8 cellular contexts compared by ENCODE assay signal in the genomic region with DNA sequence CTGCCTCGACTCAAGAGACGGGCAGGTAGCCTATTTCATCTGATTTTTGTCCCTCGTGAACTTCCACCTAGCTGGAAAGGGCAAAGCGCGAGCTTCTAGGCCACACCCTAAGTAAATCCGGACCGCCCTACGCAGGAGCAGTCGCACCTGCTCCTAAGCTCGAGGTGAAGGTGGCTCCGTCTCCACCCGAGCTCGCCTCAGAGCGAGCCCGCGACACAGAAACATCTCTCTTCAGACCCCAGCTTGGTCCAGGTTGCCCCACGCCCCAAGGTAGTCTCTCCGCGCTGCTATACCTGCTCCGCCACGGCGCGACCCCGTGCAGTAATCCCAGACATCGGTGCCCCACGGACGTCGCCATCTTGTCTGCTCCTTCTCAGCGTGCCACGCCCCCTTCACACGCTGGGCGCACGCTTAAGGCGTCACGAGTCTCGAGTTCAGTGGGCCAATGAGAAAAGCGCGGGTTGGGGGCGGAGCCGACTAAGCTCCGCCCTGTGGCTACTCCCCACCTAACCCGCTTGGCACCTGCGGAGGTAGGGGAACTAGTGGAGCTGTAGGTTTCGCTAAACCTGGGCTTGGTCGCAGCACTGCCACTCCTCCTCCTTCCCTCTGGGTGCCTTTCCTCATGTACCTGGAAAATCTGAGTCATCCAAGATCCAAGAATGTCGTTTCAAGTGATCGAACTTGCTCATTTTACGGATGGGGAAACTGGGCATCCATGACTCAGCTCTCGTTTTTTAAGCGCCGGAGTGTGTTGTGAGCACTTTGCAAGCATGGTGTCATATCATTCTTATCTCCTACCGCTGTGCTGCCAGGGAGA. TPM values are rescaled to one million over a fixed set of nuclear protein-coding genes. Genes with fewer than 3 reads are reported as not detected.
DNase-seq lines count a peak whose midpoint lies in the region; FAIRE-seq and TF ChIP-seq lines count a peak whose summit lies in the region.

A gene (minus strand): TSS at position 365 of the 817 bp plus-strand sequence. CDS start 7 bp downstream, at position 358.

- H3K36me3 ChIP-seq in HEK293 (ENCODE audit: control insufficient read depth in 2 of 2, insufficient read depth in 1 of 2, low read length in 2 of 2): no peaks in the 10 kb centered on the region; a peak in 1 of 3 replicates
- H3K36me3 ChIP-seq in neutrophil: no peaks in the 10 kb centered on the region

- peak within 1 kb of the TSS; percentile 94 for H3K4me3 ChIP-seq in HEK293 (ENCODE audit: low read depth, low read length)
- peak within 1 kb of the TSS; percentile 80 to 96 for H3K4me3 ChIP-seq in neutrophil (ENCODE audit: low read depth in 1 of 2, low read length in 1 of 2)

- peaks cover 6% of the 10 kb centered on the region for H3K36me3 Mint-ChIP-seq in activated naive CD4-positive, alpha-beta T cell treated with anti-CD3 and anti-CD28 coated beads for 36 hours (ENCODE audit: low read depth)

- POLR2A ChIA-PET in HEK293 (lab: Yijun Ruan, JAX): interaction anchor here (0.6 to 3.6 kb wide), 23 partner anchors 9 to 947 kb away, joined by 3 to 39 read pairs (median 5); a partner anchor contains a TSS

- FAIRE-seq in frontal cortex (lab: Jason Lieb, UNC): no peak

- H3K9me3 ChIP-seq in HEK293 (ENCODE audit: control insufficient read depth, insufficient read depth, low read depth, low read length) (no peaks in the 10 kb centered on the region), neutrophil (no peaks in the 10 kb centered on the region)

- no peaks in the 10 kb centered on the region for H3K27me3 ChIP-seq in neutrophil

- intact Hi-C loops in activated naive CD4-positive, alpha-beta T cell treated with anti-CD3 and anti-CD28 coated beads for 36 hours (cut with micrococcal nuclease): loop anchor here (1.0 to 10.0 kb wide), 9 partner anchors 9 to 813 kb away; a partner anchor contains a TSS

- CTCF ChIA-PET in HEK293 (lab: Yijun Ruan, JAX): interaction anchor here (0.5 to 9.3 kb wide), 11 partner anchors 9 to 308 kb away, joined by 3 to 126 read pairs (median 4); no protein-coding TSS in a partner anchor
- CTCF ChIA-PET in activated naive CD4-positive, alpha-beta T cell treated with anti-CD3 and anti-CD28 coated beads for 36 hours (lab: Charles Lee): interaction anchor here (0.7 to 2.6 kb wide), 3 partner anchors 32 to 318 kb away, joined by 3 to 17 read pairs (median 6); no protein-coding TSS in a partner anchor

- H3K27ac ChIP-seq in HEK293 (ENCODE audit: extremely low read depth, low read depth, low read length) (peak within 1 kb of the TSS; percentile 33; the same call in 1 of the 2 replicates), neutrophil (peak within 1 kb of the TSS; percentile 88), substantia nigra (ENCODE audit: low read depth, low read length, poor library complexity, severe bottlenecking) (peak within 1 kb of the TSS; percentile 52)

- H3K4me1 ChIP-seq in HEK293 (ENCODE audit: control insufficient read depth, insufficient read depth, low read length) (no peaks in the 10 kb centered on the region), neutrophil (ENCODE audit: control insufficient read depth in 1 of 2, insufficient read depth in 1 of 2, low read depth in 1 of 2, low read length in 1 of 2) (peaks cover 26 to 38% of the 10 kb centered on the region in 2 experiments)

- H3K9me3 Mint-ChIP-seq in activated naive CD4-positive, alpha-beta T cell treated with anti-CD3 and anti-CD28 coated beads for 36 hours: no peaks in the 10 kb centered on the region

- in situ Hi-C loops in SK-MEL-5 (cut with HindIII; ENCODE audit: low pct_unique_long_range_greater_than_20kb, low sequenced_read_pairs): no loop called here

- peak; percentile 91 for DNase-seq in GDM1 (lab: John Stamatoyannopoulos, UW)
- DNase-seq in MV-4-11 (lab: John Stamatoyannopoulos, UW): peak; percentile 95
- peak; percentile 97 for DNase-seq in SK-MEL-5 (ENCODE audit: low read depth, low spot score)
- peak; percentile 97 for DNase-seq in activated naive CD4-positive, alpha-beta T cell treated with anti-CD3 and anti-CD28 coated beads for 36 hours
- DNase-seq in frontal cortex (ENCODE audit: low spot score in 2 of 2): peak; percentile 76 to 95
- DNase-seq in substantia nigra (lab: John Stamatoyannopoulos, UW): peak; percentile 39 to 94 (median 84)

- no peaks in the 10 kb centered on the region for H3K27me3 Mint-ChIP-seq in activated naive CD4-positive, alpha-beta T cell treated with anti-CD3 and anti-CD28 coated beads for 36 hours (ENCODE audit: low read depth)

- TF ChIP-seq CTCF in HEK293 (tag by site-specific recombination; IDR thresholded peaks at IDR 0.05) (no peak), neutrophil (IDR thresholded peaks at IDR 0.05) (peak; percentile 39)

- H3K27ac Mint-ChIP-seq in activated naive CD4-positive, alpha-beta T cell treated with anti-CD3 and anti-CD28 coated beads for 36 hours: peak within 1 kb of the TSS; percentile 84

- H3K4me1 Mint-ChIP-seq in activated naive CD4-positive, alpha-beta T cell treated with anti-CD3 and anti-CD28 coated beads for 36 hours (ENCODE audit: low read depth): peaks cover 38% of the 10 kb centered on the region

- peak within 1 kb of the TSS; percentile 91 for H3K4me3 Mint-ChIP-seq in activated naive CD4-positive, alpha-beta T cell treated with anti-CD3 and anti-CD28 coated beads for 36 hours

TF ChIP-seq in HEK293, 187 proteins besides CTCF, POLR2A, EP300 and RAD21 (continues in another document):
- TF ChIP-seq, protein P1, sequence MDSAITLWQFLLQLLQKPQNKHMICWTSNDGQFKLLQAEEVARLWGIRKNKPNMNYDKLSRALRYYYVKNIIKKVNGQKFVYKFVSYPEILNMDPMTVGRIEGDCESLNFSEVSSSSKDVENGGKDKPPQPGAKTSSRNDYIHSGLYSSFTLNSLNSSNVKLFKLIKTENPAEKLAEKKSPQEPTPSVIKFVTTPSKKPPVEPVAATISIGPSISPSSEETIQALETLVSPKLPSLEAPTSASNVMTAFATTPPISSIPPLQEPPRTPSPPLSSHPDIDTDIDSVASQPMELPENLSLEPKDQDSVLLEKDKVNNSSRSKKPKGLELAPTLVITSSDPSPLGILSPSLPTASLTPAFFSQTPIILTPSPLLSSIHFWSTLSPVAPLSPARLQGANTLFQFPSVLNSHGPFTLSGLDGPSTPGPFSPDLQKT (IDR thresholded peaks at IDR 0.05; ENCODE audit: borderline replicate concordance, low read depth, low read length): no peak
- TF ChIP-seq ZBTB8A (tag by site-specific recombination; IDR thresholded peaks at IDR 0.05) (peak; percentile 40; the same call in 1 of the 2 replicates), ZNF596 (tag by site-specific recombination; IDR thresholded peaks at IDR 0.05) (no peak), ZFHX2 (tag by site-specific recombination; conservative IDR thresholded peaks at IDR 0.05) (no peak), ZNF585B (tag by site-specific recombination; IDR thresholded peaks at IDR 0.05) (no peak), ZNF48 (tag by site-specific recombination; IDR thresholded peaks at IDR 0.05) (no peak), ZEB2 (tag by site-specific recombination; IDR thresholded peaks at IDR 0.05) (no peak), SETDB1 (IDR thresholded peaks at IDR 0.05; ENCODE audit: insufficient read length, low read length) (peak; percentile 13), ZNF350 (tag by site-specific recombination; IDR thresholded peaks at IDR 0.05) (no peak)
- TF ChIP-seq, protein P2, sequence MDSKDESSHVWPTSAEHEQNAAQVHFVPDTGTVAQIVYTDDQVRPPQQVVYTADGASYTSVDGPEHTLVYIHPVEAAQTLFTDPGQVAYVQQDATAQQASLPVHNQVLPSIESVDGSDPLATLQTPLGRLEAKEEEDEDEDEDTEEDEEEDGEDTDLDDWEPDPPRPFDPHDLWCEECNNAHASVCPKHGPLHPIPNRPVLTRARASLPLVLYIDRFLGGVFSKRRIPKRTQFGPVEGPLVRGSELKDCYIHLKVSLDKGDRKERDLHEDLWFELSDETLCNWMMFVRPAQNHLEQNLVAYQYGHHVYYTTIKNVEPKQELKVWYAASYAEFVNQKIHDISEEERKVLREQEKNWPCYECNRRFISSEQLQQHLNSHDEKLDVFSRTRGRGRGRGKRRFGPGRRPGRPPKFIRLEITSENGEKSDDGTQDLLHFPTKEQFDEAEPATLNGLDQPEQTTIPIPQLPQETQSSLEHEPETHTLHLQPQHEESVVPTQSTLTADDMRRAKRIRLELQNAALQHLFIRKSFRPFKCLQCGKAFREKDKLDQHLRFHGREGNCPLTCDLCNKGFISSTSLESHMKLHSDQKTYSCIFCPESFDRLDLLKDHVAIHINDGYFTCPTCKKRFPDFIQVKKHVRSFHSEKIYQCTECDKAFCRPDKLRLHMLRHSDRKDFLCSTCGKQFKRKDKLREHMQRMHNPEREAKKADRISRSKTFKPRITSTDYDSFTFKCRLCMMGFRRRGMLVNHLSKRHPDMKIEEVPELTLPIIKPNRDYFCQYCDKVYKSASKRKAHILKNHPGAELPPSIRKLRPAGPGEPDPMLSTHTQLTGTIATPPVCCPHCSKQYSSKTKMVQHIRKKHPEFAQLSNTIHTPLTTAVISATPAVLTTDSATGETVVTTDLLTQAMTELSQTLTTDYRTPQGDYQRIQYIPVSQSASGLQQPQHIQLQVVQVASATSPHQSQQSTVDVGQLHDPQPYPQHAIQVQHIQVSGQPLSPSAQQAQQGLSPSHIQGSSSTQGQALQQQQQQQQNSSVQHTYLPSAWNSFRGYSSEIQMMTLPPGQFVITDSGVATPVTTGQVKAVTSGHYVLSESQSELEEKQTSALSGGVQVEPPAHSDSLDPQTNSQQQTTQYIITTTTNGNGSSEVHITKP (tag by site-specific recombination; IDR thresholded peaks at IDR 0.05): peak; percentile 57

RNA-seq across cellular contexts. Expression of the gene that starts here (rescaled TPM):
- 26.8 TPM in 2 replicates for total RNA-seq in SK-MEL-5 (2014; rRNA removed; shearing (Covaris generic))
- 42.1 and 50.5 TPM in 2 replicates for polyA plus RNA-seq in SK-MEL-5 (2015; cell fraction: cytosol; rRNA removed)
- polyA plus RNA-seq in SK-MEL-5 (2015; cell fraction: nucleus; rRNA removed): 104 and 118 TPM in 2 replicates
- total RNA-seq in activated naive CD4-positive, alpha-beta T cell treated with anti-CD3 and anti-CD28 coated beads for 36 hours: 10 to 100 TPM; 45.6 to 45.7 TPM
- total RNA-seq in frontal cortex: 34.2 TPM

Comparison
In these comparisons a context has a peak if more than half of its experiments do, and no peak if none do; other contexts are left out.
1. Peak in every context shown above with its lines: DNase-seq, H3K4me3 ChIP-seq and H3K27ac ChIP-seq.
2. H3K27ac ChIP-seq: peak in every context shown above with its lines; median percentile 88 in neutrophil; 52 in substantia nigra; 33 in HEK293.